Comparison of ENCODE assay signal across 8 cellular contexts in the genomic region with DNA sequence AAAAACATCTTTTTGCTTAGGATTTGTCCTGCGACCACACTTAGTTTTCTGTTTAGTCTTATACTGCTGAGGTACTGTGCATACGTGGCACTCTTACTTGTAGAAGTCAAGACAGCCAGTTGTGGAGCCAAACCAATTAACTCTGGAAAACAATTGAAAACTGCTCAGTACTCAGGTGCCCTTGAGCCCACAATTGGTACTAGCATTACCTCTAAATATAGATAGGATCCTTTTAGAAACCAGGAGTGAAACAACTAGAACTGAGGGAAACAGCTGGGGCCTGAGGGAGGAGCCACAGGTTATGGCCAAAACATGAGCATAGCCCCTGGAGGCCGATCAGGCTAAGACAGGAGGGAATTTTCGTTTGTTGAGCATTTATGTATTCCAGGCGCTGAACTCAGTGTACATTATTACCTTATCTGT.
DNase-seq lines count a peak whose midpoint lies in the region; ATAC-seq lines count a peak whose summit lies in the region.

No MANE protein-coding gene starts in this region.

- ATAC-seq in GM21360 (IDR thresholded peaks at IDR 0.05; ENCODE audit: unreplicated experiment) = peak; percentile 45
- ATAC-seq in stimulated activated effector memory CD8-positive, alpha-beta T cell treated with anti-CD3 and anti-CD28 coated beads, Interleukin-12 subunit alpha, Interleukin-12 subunit beta, amount 100 ng/mL, for 72 hours = no peak

- peaks cover 9% of the 10 kb centered on the region for H3K36me3 Mint-ChIP-seq in stimulated activated effector memory CD8-positive, alpha-beta T cell treated with anti-CD3 and anti-CD28 coated beads, Interleukin-12 subunit alpha, Interleukin-12 subunit beta, amount 100 ng/mL, for 72 hours

- no peak overlapping the region for H3K4me3 Mint-ChIP-seq in stimulated activated effector memory CD8-positive, alpha-beta T cell treated with anti-CD3 and anti-CD28 coated beads, Interleukin-12 subunit alpha, Interleukin-12 subunit beta, amount 100 ng/mL, for 72 hours

- H3K4me1 Mint-ChIP-seq in stimulated activated effector memory CD8-positive, alpha-beta T cell treated with anti-CD3 and anti-CD28 coated beads, Interleukin-12 subunit alpha, Interleukin-12 subunit beta, amount 100 ng/mL, for 72 hours = peaks cover 21% of the 10 kb centered on the region

- DNase-seq in NCI-H748 (lab: John Stamatoyannopoulos, UW; ENCODE audit: unreplicated experiment) (peak; percentile 28), NCI-H748 treated with DMSO at 0.1 percent for 48 hours (lab: John Stamatoyannopoulos, UW) (no peak), HuH-7 (ENCODE audit: low spot score) (peak; percentile 62), SW480 (ENCODE audit: low spot score) (peak; percentile 52), fibroblast of peridontal ligament (ENCODE audit: extremely low read depth) (peak; percentile 54), 8988T (no peak)
- no peak for DNase-seq in stimulated activated effector memory CD8-positive, alpha-beta T cell treated with anti-CD3 and anti-CD28 coated beads, Interleukin-12 subunit alpha, Interleukin-12 subunit beta, amount 100 ng/mL, for 72 hours (ENCODE audit: low spot score in 2 of 2)

- H3K9me3 Mint-ChIP-seq in stimulated activated effector memory CD8-positive, alpha-beta T cell treated with anti-CD3 and anti-CD28 coated beads, Interleukin-12 subunit alpha, Interleukin-12 subunit beta, amount 100 ng/mL, for 72 hours = no peaks in the 10 kb centered on the region

- peak overlapping the region; percentile 39 for H3K27ac Mint-ChIP-seq in stimulated activated effector memory CD8-positive, alpha-beta T cell treated with anti-CD3 and anti-CD28 coated beads, Interleukin-12 subunit alpha, Interleukin-12 subunit beta, amount 100 ng/mL, for 72 hours

Comparison
In these comparisons a context has a peak if more than half of its experiments do, and no peak if none do; other contexts are left out.
1. DNase-seq: peak in NCI-H748 (single experiment), HuH-7 (single experiment), SW480 (single experiment) and fibroblast of peridontal ligament (single experiment); none in NCI-H748 treated with DMSO at 0.1 percent for 48 hours (single experiment), stimulated activated effector memory CD8-positive, alpha-beta T cell treated with anti-CD3 and anti-CD28 coated beads, Interleukin-12 subunit alpha, Interleukin-12 subunit beta, amount 100 ng/mL, for 72 hours (0 of 2) and 8988T (single experiment).